ENCODE assay signal across 10 cellular contexts in the genomic region with DNA sequence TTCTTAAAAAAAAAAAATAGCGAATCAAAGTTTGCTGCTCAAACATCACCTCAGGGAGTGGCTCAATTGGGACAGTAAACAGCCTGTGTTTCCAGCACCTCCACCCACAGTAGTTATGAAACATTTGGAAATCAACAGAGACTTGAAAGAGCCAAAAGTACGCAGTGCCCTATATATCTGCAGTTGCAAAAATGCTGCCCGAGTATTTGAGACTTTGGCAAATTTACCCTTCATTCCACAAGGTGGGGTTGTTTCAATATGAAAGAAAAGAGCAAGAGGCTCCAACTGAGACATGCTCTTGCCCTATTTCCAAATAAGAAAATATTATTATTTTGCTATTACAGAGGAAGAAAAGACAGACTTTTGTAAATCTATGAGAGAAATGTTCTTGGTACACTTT.
DNase-seq lines count a peak whose midpoint lies in the region; FAIRE-seq and TF ChIP-seq lines count a peak whose summit lies in the region.
"Had no signal": no experiment of that assay in that cellular context is flagged by ENCODE, and none has a peak within 500 bp of the region (broad histone marks: within the 10 kb centered on the region; RNA-seq: fewer than 3 reads in every experiment).

No MANE protein-coding gene starts in this region.

- DNase-seq in NCI-H1105 treated with DMSO at 0.1 percent for 48 hours (lab: John Stamatoyannopoulos, UW) (peak; percentile 15), NCI-H1105 (lab: John Stamatoyannopoulos, UW) (no peak), NT2/D1 (ENCODE audit: low read depth, low spot score) (peak; percentile 44), fibroblast of lung (ENCODE audit: low read depth in 2 of 2) (peak; percentile 49 to 78), renal cortical epithelial cell (ENCODE audit: low read depth) (peak; percentile 63), HK-2 (ENCODE audit: unreplicated experiment) (no peak), frontal cortex (ENCODE audit: low spot score in 2 of 2) (no peak)
- DNase-seq in activated T-cell treated with anti-CD3 and anti-CD28 coated beads, Interleukin-2, amount 50 U/mL, for 24 hours, result no peak

- H3K9me3 ChIP-seq in NT2/D1 (ENCODE audit: insufficient read depth, low read length), result no peaks in the 10 kb centered on the region
- no peaks in the 10 kb centered on the region for H3K9me3 ChIP-seq in fibroblast of lung (ENCODE audit: control insufficient read depth, insufficient read depth, low read depth, low read length)
- H3K9me3 ChIP-seq: BLaER1 had no signal

- H3K9ac ChIP-seq in NT2/D1 (ENCODE audit: insufficient read length, low read depth) (no peak overlapping the region), fibroblast of lung (ENCODE audit: insufficient read depth, low read length) (no peak overlapping the region)
- H3K9ac ChIP-seq: BLaER1 had no signal

- no peaks in the 10 kb centered on the region for H4K20me1 ChIP-seq in fibroblast of lung (ENCODE audit: control insufficient read depth, extremely low read depth, insufficient read depth, low read length)
- H4K20me1 ChIP-seq: BLaER1 had no signal

- TF ChIP-seq CTCF in fibroblast of lung (conservative IDR thresholded peaks at IDR 0.05 in 1 of 2, IDR thresholded peaks at IDR 0.05 in 1 of 2; ENCODE audit: low read depth in 1 of 2, low read length in 2 of 2), result peak; percentile 54 to 63

- H3K27me3 Mint-ChIP-seq in activated T-cell treated with anti-CD3 and anti-CD28 coated beads, Interleukin-2, amount 50 U/mL, for 24 hours, result no peaks in the 10 kb centered on the region

- H3K27me3 ChIP-seq in NT2/D1 (ENCODE audit: insufficient read depth, insufficient read length), result no peaks in the 10 kb centered on the region
- no peaks in the 10 kb centered on the region for H3K27me3 ChIP-seq in fibroblast of lung (ENCODE audit: control insufficient read depth, insufficient read depth, low read length)
- H3K27me3 ChIP-seq: BLaER1 had no signal

- peak overlapping the region; percentile 64 for H2AFZ ChIP-seq in fibroblast of lung (ENCODE audit: low read length)

- H3K4me1 Mint-ChIP-seq in activated T-cell treated with anti-CD3 and anti-CD28 coated beads, Interleukin-2, amount 50 U/mL, for 24 hours (ENCODE audit: low read depth), result no peaks in the 10 kb centered on the region

- peak overlapping the region; percentile 59 for H3K4me2 ChIP-seq in fibroblast of lung (ENCODE audit: extremely low read depth, insufficient read depth, low read length)
- H3K4me2 ChIP-seq: BLaER1 had no signal

- H3K27ac ChIP-seq in fibroblast of lung (ENCODE audit: insufficient read depth, low read length), result no peak overlapping the region
- H3K27ac ChIP-seq: BLaER1, skin epidermis had no signal

- H3K9me3 Mint-ChIP-seq in activated T-cell treated with anti-CD3 and anti-CD28 coated beads, Interleukin-2, amount 50 U/mL, for 24 hours, result peaks cover 13% of the 10 kb centered on the region

- no peak overlapping the region for H3K4me3 Mint-ChIP-seq in activated T-cell treated with anti-CD3 and anti-CD28 coated beads, Interleukin-2, amount 50 U/mL, for 24 hours

- no peak overlapping the region for H3K27ac Mint-ChIP-seq in activated T-cell treated with anti-CD3 and anti-CD28 coated beads, Interleukin-2, amount 50 U/mL, for 24 hours

- H3K4me1 ChIP-seq in NT2/D1 (ENCODE audit: insufficient read depth, insufficient read length) (no peaks in the 10 kb centered on the region), fibroblast of lung (ENCODE audit: control insufficient read depth, extremely low read depth, insufficient read depth, low read length) (no peaks in the 10 kb centered on the region)
- H3K4me1 ChIP-seq: BLaER1 had no signal

- H3K4me3 ChIP-seq in NT2/D1 (ENCODE audit: insufficient read length, low read depth), result no peak overlapping the region
- no peak overlapping the region for H3K4me3 ChIP-seq in fibroblast of lung (replicated peaks in 1 of 4; ENCODE audit: control extremely low read depth in 1 of 4, insufficient read depth in 1 of 4, low read depth in 3 of 4, low read length in 4 of 4)
- H3K4me3 ChIP-seq: BLaER1, skin epidermis had no signal

- H3K79me2 ChIP-seq in fibroblast of lung (ENCODE audit: control insufficient read depth, insufficient read depth, low read length), result no peaks in the 10 kb centered on the region

- no peak for FAIRE-seq in frontal cortex (lab: Jason Lieb, UNC)

- no peaks in the 10 kb centered on the region for H3K36me3 Mint-ChIP-seq in activated T-cell treated with anti-CD3 and anti-CD28 coated beads, Interleukin-2, amount 50 U/mL, for 24 hours (ENCODE audit: low read depth)

- H3K36me3 ChIP-seq in NT2/D1 (ENCODE audit: insufficient read depth, insufficient read length, low read length) (no peaks in the 10 kb centered on the region), fibroblast of lung (ENCODE audit: control insufficient read depth, insufficient read depth, low read length) (no peaks in the 10 kb centered on the region)
- H3K36me3 ChIP-seq: BLaER1 had no signal

Comparison
In these comparisons a context has a peak if more than half of its experiments do, and no peak if none do; other contexts are left out.
1. DNase-seq: peak in NCI-H1105 treated with DMSO at 0.1 percent for 48 hours (single experiment), NT2/D1 (single experiment), fibroblast of lung (2 of 2) and renal cortical epithelial cell (single experiment); none in NCI-H1105 (single experiment), activated T-cell treated with anti-CD3 and anti-CD28 coated beads, Interleukin-2, amount 50 U/mL, for 24 hours (single experiment), HK-2 (single experiment) and frontal cortex (0 of 2).